17 cellular contexts compared by ENCODE assay signal in the genomic region with DNA sequence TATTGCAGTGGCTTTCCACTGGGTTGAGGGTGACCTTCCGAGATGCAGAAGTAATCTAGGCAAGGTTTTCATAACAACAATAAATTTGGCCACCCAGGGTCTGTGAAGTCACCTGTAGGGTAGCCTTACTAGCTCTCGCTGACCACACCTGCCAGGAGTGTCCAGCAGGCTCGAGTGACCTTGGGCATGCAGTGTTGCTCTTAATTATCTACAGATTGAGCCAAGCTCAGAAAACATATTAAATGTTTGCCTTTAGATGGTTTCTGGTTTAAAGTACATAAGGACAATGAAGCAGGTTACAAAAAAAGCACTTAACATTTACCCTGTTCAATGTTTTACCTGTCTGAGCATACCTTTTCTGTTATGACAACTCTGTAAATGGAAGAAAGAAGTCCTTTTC. TPM values are rescaled to one million over a fixed set of nuclear protein-coding genes. Genes with fewer than 3 reads are reported as not detected.
DNase-seq lines count a peak whose midpoint lies in the region; ATAC-seq, FAIRE-seq and TF ChIP-seq lines count a peak whose summit lies in the region.
"Had no signal": no experiment of that assay in that cellular context is flagged by ENCODE, and none has a peak within 500 bp of the region (broad histone marks: within the 10 kb centered on the region; RNA-seq: fewer than 3 reads in every experiment).

No MANE protein-coding gene starts in this region.

- TF ChIP-seq CTCF in HCT116 (IDR thresholded peaks at IDR 0.05 in 2 of 3, conservative IDR thresholded peaks at IDR 0.05 in 1 of 3; ENCODE audit: borderline replicate concordance in 1 of 3, insufficient read depth in 1 of 3, low read depth in 2 of 3, low read length in 2 of 3), result no peak
- no peak for TF ChIP-seq CTCF in astrocyte (IDR thresholded peaks at IDR 0.05; ENCODE audit: insufficient read depth, low read depth, low read length)

- TF ChIP-seq RAD21 in HCT116 (IDR thresholded peaks at IDR 0.05; ENCODE audit: low read depth), result no peak

- H3K9ac ChIP-seq in HCT116 (ENCODE audit: low read length) (no peak overlapping the region), astrocyte (ENCODE audit: low read length) (no peak overlapping the region)

- POLR2A ChIA-PET in HCT116 (lab: Charles Lee), result no interaction called here
- POLR2A ChIA-PET in naive thymus-derived CD4-positive, alpha-beta T cell (lab: Charles Lee), result interaction anchor here (0.9 kb wide), 1 partner anchor 17 kb away, joined by 5 read pairs; a partner anchor contains a TSS

- CTCF ChIA-PET in HCT116 (lab: Charles Lee), result no interaction called here
- CTCF ChIA-PET in naive thymus-derived CD4-positive, alpha-beta T cell (lab: Charles Lee), result no interaction called here

- no peak overlapping the region for H3K27ac ChIP-seq in CD4-positive, CD25-positive, alpha-beta regulatory T cell (ENCODE audit: insufficient read depth, low read length, poor library complexity, severe bottlenecking)
- H3K27ac ChIP-seq in HCT116 (ENCODE audit: low read depth, low read length) (no peak overlapping the region), astrocyte (ENCODE audit: low read depth, low read length) (no peak overlapping the region)
- no peak overlapping the region for H3K27ac ChIP-seq in naive thymus-derived CD4-positive, alpha-beta T cell (ENCODE audit: low read depth, low read length)
- H3K27ac ChIP-seq: heart right ventricle had no signal

- TF ChIP-seq POLR2A in HCT116 (IDR thresholded peaks at IDR 0.05; ENCODE audit: borderline replicate concordance, extremely low read depth, insufficient read depth, insufficient read length), result no peak

- H3K4me1 Mint-ChIP-seq in CD4-positive, CD25-positive, alpha-beta regulatory T cell, result peaks cover 0 to 25% (median 8%) of the 10 kb centered on the region in 4 donors
- peaks cover 6% of the 10 kb centered on the region for H3K4me1 Mint-ChIP-seq in astrocyte (ENCODE audit: low read depth, unreplicated experiment)
- H3K4me1 Mint-ChIP-seq in naive thymus-derived CD4-positive, alpha-beta T cell, result peaks cover 13 to 39% (median 16%) of the 10 kb centered on the region in 7 donors

- TSS peak; percentile 52 for BruUV-seq in HCT116 (replicated peaks; lab: Mats Ljungman, UMichigan)

- no peaks in the 10 kb centered on the region for H3K9me2 ChIP-seq in HCT116 (ENCODE audit: insufficient read depth)

- no peaks in the 10 kb centered on the region for H3K36me3 ChIP-seq in CD4-positive, CD25-positive, alpha-beta regulatory T cell (ENCODE audit: control insufficient read depth, insufficient read depth, low read length)
- H3K36me3 ChIP-seq in HCT116 (ENCODE audit: control insufficient read depth in 1 of 2, insufficient read depth in 2 of 2, low read length in 2 of 2), result no peaks in the 10 kb centered on the region
- H3K36me3 ChIP-seq in astrocyte (ENCODE audit: insufficient read depth, low read length), result no peaks in the 10 kb centered on the region
- no peaks in the 10 kb centered on the region for H3K36me3 ChIP-seq in naive thymus-derived CD4-positive, alpha-beta T cell (ENCODE audit: control insufficient read depth in 2 of 3, insufficient read depth in 3 of 3, low read length in 3 of 3)

- H3K4me2 ChIP-seq in HCT116 (ENCODE audit: low read length), result no peak overlapping the region
- no peak overlapping the region for H3K4me2 ChIP-seq in astrocyte (ENCODE audit: low read length)

- H4K20me1 ChIP-seq in HCT116 (ENCODE audit: insufficient read depth), result no peaks in the 10 kb centered on the region
- peaks cover 72% of the 10 kb centered on the region for H4K20me1 ChIP-seq in astrocyte (ENCODE audit: insufficient read depth, low read length)

- intact Hi-C loops in HCT116 (cut with micrococcal nuclease), result no loop called here
- intact Hi-C loops in naive thymus-derived CD4-positive, alpha-beta T cell (cut with micrococcal nuclease), result no loop called here

- ATAC-seq in CD4-positive, CD25-positive, alpha-beta regulatory T cell (ENCODE audit: low read depth in 2 of 2), result no peak
- ATAC-seq in HCT116, result no peak
- no peak for ATAC-seq in naive thymus-derived CD4-positive, alpha-beta T cell
- ATAC-seq in HG03442 (IDR thresholded peaks at IDR 0.05; ENCODE audit: unreplicated experiment), result no peak
- ATAC-seq in HG03039 (IDR thresholded peaks at IDR 0.05; ENCODE audit: unreplicated experiment), result no peak
- ATAC-seq in GM18907 (IDR thresholded peaks at IDR 0.05; ENCODE audit: unreplicated experiment), result no peak
- ATAC-seq: heart right ventricle, left lobe of liver had no signal

- peaks cover 37% of the 10 kb centered on the region for H3K4me1 ChIP-seq in CD4-positive, CD25-positive, alpha-beta regulatory T cell (ENCODE audit: control insufficient read depth, insufficient read depth, low read length, poor library complexity, severe bottlenecking)
- H3K4me1 ChIP-seq in HCT116 (ENCODE audit: control insufficient read depth in 1 of 2, insufficient read depth in 2 of 2, low read length in 2 of 2) (peaks cover 15 to 30% of the 10 kb centered on the region in 2 experiments), astrocyte (ENCODE audit: insufficient read depth, low read length) (peaks cover 13% of the 10 kb centered on the region)
- H3K4me1 ChIP-seq in naive thymus-derived CD4-positive, alpha-beta T cell (ENCODE audit: control insufficient read depth in 2 of 2, insufficient read depth in 2 of 2, low read length in 2 of 2), result peaks cover 11 to 12% of the 10 kb centered on the region in 2 donors

- no peaks in the 10 kb centered on the region for H3K9me3 ChIP-seq in CD4-positive, CD25-positive, alpha-beta regulatory T cell (ENCODE audit: control insufficient read depth in 2 of 2, low read length in 2 of 2)
- no peaks in the 10 kb centered on the region for H3K9me3 ChIP-seq in HCT116 (ENCODE audit: control insufficient read depth in 1 of 2, insufficient read depth in 1 of 2, low read depth in 1 of 2, low read length in 2 of 2)
- no peaks in the 10 kb centered on the region for H3K9me3 ChIP-seq in astrocyte (ENCODE audit: insufficient read depth, low read depth, low read length)
- H3K9me3 ChIP-seq in naive thymus-derived CD4-positive, alpha-beta T cell (ENCODE audit: control insufficient read depth in 2 of 3, low read length in 3 of 3), result no peaks in the 10 kb centered on the region
- H3K9me3 ChIP-seq: heart right ventricle had no signal

- RAD21 ChIA-PET in HCT116 (lab: Charles Lee; ENCODE audit: low non-redundant PET in 1 of 2, low total read pairs in 2 of 2, uncharacterized antibody in 2 of 2, unreplicated experiment in 2 of 2), result no interaction called here

- H3K36me3 Mint-ChIP-seq in CD4-positive, CD25-positive, alpha-beta regulatory T cell, result peaks cover 3% of the 10 kb centered on the region
- peaks cover 8% of the 10 kb centered on the region for H3K36me3 Mint-ChIP-seq in astrocyte (ENCODE audit: low read depth, unreplicated experiment)
- peaks cover 0 to 1% (median 0%) of the 10 kb centered on the region in 5 donors for H3K36me3 Mint-ChIP-seq in naive thymus-derived CD4-positive, alpha-beta T cell

- H3K79me2 ChIP-seq in HCT116 (ENCODE audit: insufficient read depth, low read length) (peaks cover 37% of the 10 kb centered on the region; the same call in 1 of the 2 replicates), astrocyte (ENCODE audit: insufficient read depth, low read length) (peaks cover 29% of the 10 kb centered on the region)

- H3K4me3 Mint-ChIP-seq in CD4-positive, CD25-positive, alpha-beta regulatory T cell, result peak overlapping the region; percentile 69 to 89 (median 81)
- peak overlapping the region; percentile 82 for H3K4me3 Mint-ChIP-seq in astrocyte (ENCODE audit: unreplicated experiment)
- peak overlapping the region; percentile 61 to 80 (median 68) for H3K4me3 Mint-ChIP-seq in naive thymus-derived CD4-positive, alpha-beta T cell

- H3K27me3 ChIP-seq in CD4-positive, CD25-positive, alpha-beta regulatory T cell (ENCODE audit: control insufficient read depth, insufficient read depth, low read length), result no peaks in the 10 kb centered on the region
- no peaks in the 10 kb centered on the region for H3K27me3 ChIP-seq in HCT116 (ENCODE audit: insufficient read depth, low read length)
- H3K27me3 ChIP-seq in astrocyte (ENCODE audit: insufficient read depth, low read length), result no peaks in the 10 kb centered on the region
- H3K27me3 ChIP-seq in naive thymus-derived CD4-positive, alpha-beta T cell (ENCODE audit: control insufficient read depth in 2 of 2, insufficient read depth in 2 of 2, low read length in 2 of 2), result peaks cover 4 to 9% of the 10 kb centered on the region in 2 donors

- no peak overlapping the region for H3K4me3 ChIP-seq in CD4-positive, CD25-positive, alpha-beta regulatory T cell (ENCODE audit: low read depth, low read length)
- no peak overlapping the region for H3K4me3 ChIP-seq in HCT116 (replicated peaks in 1 of 2; ENCODE audit: low read depth in 1 of 2, low read length in 2 of 2)
- no peak overlapping the region for H3K4me3 ChIP-seq in astrocyte (ENCODE audit: insufficient read depth, low read depth, low read length)
- H3K4me3 ChIP-seq in naive thymus-derived CD4-positive, alpha-beta T cell (ENCODE audit: low read length), result no peak overlapping the region

- no peak for FAIRE-seq in astrocyte (lab: Jason Lieb, UNC)
- FAIRE-seq: colon had no signal

- peaks cover 10% of the 10 kb centered on the region for H3K27me3 Mint-ChIP-seq in CD4-positive, CD25-positive, alpha-beta regulatory T cell
- peaks cover 14% of the 10 kb centered on the region for H3K27me3 Mint-ChIP-seq in astrocyte (ENCODE audit: low read depth, unreplicated experiment)
- peaks cover 0 to 23% (median 6%) of the 10 kb centered on the region in 5 donors for H3K27me3 Mint-ChIP-seq in naive thymus-derived CD4-positive, alpha-beta T cell

- H3K27ac Mint-ChIP-seq in CD4-positive, CD25-positive, alpha-beta regulatory T cell, result peak overlapping the region in 1 of 3 donors; percentile 12
- no peak overlapping the region for H3K27ac Mint-ChIP-seq in astrocyte (ENCODE audit: unreplicated experiment)
- H3K27ac Mint-ChIP-seq in naive thymus-derived CD4-positive, alpha-beta T cell, result peak overlapping the region in 2 of 9 donors; percentile 14 to 16

- no peaks in the 10 kb centered on the region for H3K9me3 Mint-ChIP-seq in CD4-positive, CD25-positive, alpha-beta regulatory T cell
- H3K9me3 Mint-ChIP-seq in astrocyte (ENCODE audit: unreplicated experiment), result no peaks in the 10 kb centered on the region
- no peaks in the 10 kb centered on the region for H3K9me3 Mint-ChIP-seq in naive thymus-derived CD4-positive, alpha-beta T cell

- no peak overlapping the region for H2AFZ ChIP-seq in HCT116 (ENCODE audit: low read depth, low read length, poor library complexity, severe bottlenecking)
- no peak overlapping the region for H2AFZ ChIP-seq in astrocyte (ENCODE audit: low read depth, low read length)

- DNase-seq in CD4-positive, CD25-positive, alpha-beta regulatory T cell, result no peak
- DNase-seq in HCT116 (ENCODE audit: low read depth, low spot score) (no peak), astrocyte (ENCODE audit: low read depth) (no peak), SW480 (ENCODE audit: low spot score) (no peak)
- DNase-seq in naive thymus-derived CD4-positive, alpha-beta T cell, result no peak
- DNase-seq: C1 segment of cervical spinal cord; GF-D8; heart right ventricle; NCI-H1694 treated with DMSO at 0.1 percent for 48 hours; NCI-H524; nucleus accumbens; stimulated activated naive CD4-positive, alpha-beta T cell treated with Interleukin-2 at 50 U/mL for 16 hours had no signal

RNA-seq across cellular contexts. Expression of a gene that starts 1.8 kb away (rescaled TPM):
- total RNA-seq in CD4-positive, CD25-positive, alpha-beta regulatory T cell, result 5.8 TPM
- polyA plus RNA-seq in CD4-positive, CD25-positive, alpha-beta regulatory T cell, result 1 to 10 TPM in 3 of 4 donors, under 1 TPM in 1; 0.84 to 1.6 (median 1.2) TPM
- total RNA-seq in HCT116 (2021; ENCODE audit: unreplicated experiment) (24.6 TPM), astrocyte (12.8 and 13.4 TPM in 2 replicates)
- 8.2 and 8.4 TPM in 2 replicates for polyA plus RNA-seq in HCT116 (2012)
- 10 to 100 TPM in 2 of 5 experiments, 1 to 10 TPM in 3; 5.4 to 13.5 (median 9.2) TPM for total RNA-seq in naive thymus-derived CD4-positive, alpha-beta T cell
- polyA plus RNA-seq in naive thymus-derived CD4-positive, alpha-beta T cell, result 1 to 10 TPM; 1.7 to 2.5 TPM

RNA-seq across cellular contexts. Expression of a gene that starts 5.6 kb away (rescaled TPM):
- not detected for total RNA-seq in CD4-positive, CD25-positive, alpha-beta regulatory T cell
- not detected for polyA plus RNA-seq in CD4-positive, CD25-positive, alpha-beta regulatory T cell
- total RNA-seq in HCT116 (2021; ENCODE audit: unreplicated experiment), result 0.30 TPM
- 0.17 TPM in 1 of 2 replicates, not detected in the other for polyA plus RNA-seq in HCT116 (2012)
- total RNA-seq in astrocyte, result 1.1 and 1.3 TPM in 2 replicates
- not detected for total RNA-seq in naive thymus-derived CD4-positive, alpha-beta T cell
- polyA plus RNA-seq in naive thymus-derived CD4-positive, alpha-beta T cell, result not detected
- polyA plus RNA-seq: heart right ventricle had no signal

RNA-seq across cellular contexts. Expression of a gene that starts 16.8 kb away (rescaled TPM):
- total RNA-seq in CD4-positive, CD25-positive, alpha-beta regulatory T cell, result not detected
- 1 to 10 TPM in 1 of 4 donors, under 1 TPM in 2, not detected in 1; 0.41 to 1.4 (median 0.67) TPM for polyA plus RNA-seq in CD4-positive, CD25-positive, alpha-beta regulatory T cell
- total RNA-seq in HCT116 (2021; ENCODE audit: unreplicated experiment) (26.5 TPM), astrocyte (5.8 and 6.0 TPM in 2 replicates)
- 13.4 and 16.8 TPM in 2 replicates for polyA plus RNA-seq in HCT116 (2012)
- total RNA-seq in naive thymus-derived CD4-positive, alpha-beta T cell, result 10 to 100 TPM in 1 of 5 experiments, 1 to 10 TPM in 1, under 1 TPM in 2, not detected in 1; 0.32 to 16.7 (median 0.71) TPM
- under 1 TPM; 0.39 to 0.84 TPM for polyA plus RNA-seq in naive thymus-derived CD4-positive, alpha-beta T cell

RNA-seq across cellular contexts. Expression of a gene that starts 37.0 kb away (rescaled TPM):
- total RNA-seq in CD4-positive, CD25-positive, alpha-beta regulatory T cell, result 188 TPM
- 10 to 100 TPM; 62.1 to 83.4 (median 68.6) TPM for polyA plus RNA-seq in CD4-positive, CD25-positive, alpha-beta regulatory T cell
- total RNA-seq in HCT116 (2021; ENCODE audit: unreplicated experiment) (187 TPM), astrocyte (311 TPM in 2 replicates)
- polyA plus RNA-seq in HCT116 (2012), result 186 and 193 TPM in 2 replicates
- 100 to 1,000 TPM in 4 of 5 experiments, 10 to 100 TPM in 1; 98.2 to 303 (median 113) TPM for total RNA-seq in naive thymus-derived CD4-positive, alpha-beta T cell
- 10 to 100 TPM; 76.5 to 96.9 TPM for polyA plus RNA-seq in naive thymus-derived CD4-positive, alpha-beta T cell

RNA-seq across cellular contexts. Expression of a gene that starts 43.4 kb away (rescaled TPM):
- 239 TPM for total RNA-seq in CD4-positive, CD25-positive, alpha-beta regulatory T cell
- polyA plus RNA-seq in CD4-positive, CD25-positive, alpha-beta regulatory T cell, result 10 to 100 TPM; 18.3 to 19.5 (median 18.7) TPM
- total RNA-seq in HCT116 (2021; ENCODE audit: unreplicated experiment), result 42.9 TPM
- 12.6 and 16.4 TPM in 2 replicates for polyA plus RNA-seq in HCT116 (2012)
- 24.9 and 32.3 TPM in 2 replicates for total RNA-seq in astrocyte
- 100 to 1,000 TPM in 4 of 5 experiments, 10 to 100 TPM in 1; 60.0 to 258 (median 112) TPM for total RNA-seq in naive thymus-derived CD4-positive, alpha-beta T cell
- polyA plus RNA-seq in naive thymus-derived CD4-positive, alpha-beta T cell, result 10 to 100 TPM; 15.0 to 22.5 TPM
